ENCODE assay signal across 14 cellular contexts in the genomic region with DNA sequence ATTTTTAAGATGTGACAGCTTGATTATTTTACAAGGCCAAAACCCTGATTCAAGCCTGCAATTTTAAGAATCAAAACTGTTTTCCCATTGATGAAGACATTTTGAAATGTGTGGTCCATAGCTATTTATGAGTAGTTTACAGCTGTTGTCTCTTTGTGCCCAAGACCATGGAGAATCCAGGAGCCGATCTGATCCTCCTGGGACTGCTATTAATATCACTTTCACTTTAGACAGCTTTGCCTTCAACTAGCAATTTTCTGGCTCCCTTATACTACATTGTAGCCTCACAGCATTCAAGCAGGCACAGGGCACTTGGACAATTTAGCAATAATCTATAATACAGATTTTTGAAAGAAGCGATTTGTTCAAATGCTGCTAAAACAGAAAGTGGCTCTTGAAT.
A peak's percentile ranks its signal among the peaks of the same experiment; 100 is the strongest.
DNase-seq lines count a peak whose midpoint lies in the region; ATAC-seq and TF ChIP-seq lines count a peak whose summit lies in the region.
"Had no signal": no experiment of that assay in that cellular context is flagged by ENCODE, and none has a peak within 500 bp of the region (broad histone marks: within the 10 kb centered on the region; RNA-seq: fewer than 3 reads in every experiment).

No MANE protein-coding gene starts in this region.

- H3K36me3 ChIP-seq in cardiac muscle cell (no peaks in the 10 kb centered on the region), aorta (ENCODE audit: control insufficient read depth in 1 of 2, insufficient read depth in 2 of 2, low read length in 1 of 2) (no peaks in the 10 kb centered on the region)
- H3K36me3 ChIP-seq: lower lobe of right lung had no signal

- WGBS in aorta, 2 donors, result 25 to 29% methylated on average over 2 of the region's 2 CpGs

- H3K27me3 ChIP-seq in cardiac muscle cell (no peaks in the 10 kb centered on the region), aorta (ENCODE audit: control insufficient read depth in 1 of 2, insufficient read depth in 2 of 2, low read length in 1 of 2) (no peaks in the 10 kb centered on the region)
- H3K27me3 ChIP-seq: testis had no signal

- no peak for DNase-seq in cardiac muscle cell (ENCODE audit: low read depth in 1 of 2, low spot score in 1 of 2)
- DNase-seq in cardiac septum (ENCODE audit: low spot score), result no peak
- DNase-seq in coronary artery (ENCODE audit: low spot score), result no peak
- DNase-seq in medulla oblongata (ENCODE audit: extremely low spot score), result peak; percentile 32
- no peak for DNase-seq in aorta
- no peak for DNase-seq in COLO829 (ENCODE audit: low spot score)
- DNase-seq in RKO (ENCODE audit: low spot score), result no peak
- DNase-seq: activated CD4-positive, alpha-beta T cell treated with anti-CD3 and anti-CD28 coated beads, Interleukin-2, amount 10 ng/mL, durations not matched to agents 7 days and 5 days; DND-41; foreskin melanocyte; lower lobe of right lung; SW 1271; testis had no signal

- H3K9me3 ChIP-seq in cardiac muscle cell (ENCODE audit: low read depth) (no peaks in the 10 kb centered on the region), aorta (ENCODE audit: control insufficient read depth, low read length) (no peaks in the 10 kb centered on the region)
- H3K9me3 ChIP-seq: lower lobe of right lung, testis had no signal

- ATAC-seq in aorta (ENCODE audit: low FRiP score) (no peak), HG03045 (IDR thresholded peaks at IDR 0.05; ENCODE audit: unreplicated experiment) (no peak)
- ATAC-seq: lower lobe of right lung had no signal

- TF ChIP-seq CTCF in cardiac muscle cell (IDR thresholded peaks at IDR 0.05; ENCODE audit: low read depth, low read length), result no peak
- no peak for TF ChIP-seq CTCF in coronary artery (IDR thresholded peaks at IDR 0.05)

- intact Hi-C loops in cardiac septum (cut with DNase I) (no loop called here), aorta (cut with DNase I) (no loop called here)

- H3K4me1 ChIP-seq in cardiac muscle cell (ENCODE audit: low read depth), result peaks cover 81% of the 10 kb centered on the region
- H3K4me1 ChIP-seq in aorta (ENCODE audit: control insufficient read depth in 1 of 2, insufficient read depth in 2 of 2, low read length in 2 of 2), result peaks cover 4 to 5% of the 10 kb centered on the region in 2 donors

- no peak overlapping the region for H3K4me3 ChIP-seq in cardiac muscle cell
- H3K4me3 ChIP-seq in coronary artery, result peak overlapping the region; percentile 39
- H3K4me3 ChIP-seq in aorta (ENCODE audit: low read length in 2 of 2), result peak overlapping the region; percentile 6 to 41
- H3K4me3 ChIP-seq: lower lobe of right lung, testis had no signal

- H3K27ac ChIP-seq in cardiac muscle cell, result peak overlapping the region; percentile 57
- peak overlapping the region in 1 of 2 donors; percentile 35 for H3K27ac ChIP-seq in coronary artery
- H3K27ac ChIP-seq in aorta (ENCODE audit: low read depth in 1 of 2, low read length in 2 of 2), result no peak overlapping the region
- H3K27ac ChIP-seq: lower lobe of right lung had no signal
